Comparison of ENCODE assay signal across 1 cellular context in the genomic region with DNA sequence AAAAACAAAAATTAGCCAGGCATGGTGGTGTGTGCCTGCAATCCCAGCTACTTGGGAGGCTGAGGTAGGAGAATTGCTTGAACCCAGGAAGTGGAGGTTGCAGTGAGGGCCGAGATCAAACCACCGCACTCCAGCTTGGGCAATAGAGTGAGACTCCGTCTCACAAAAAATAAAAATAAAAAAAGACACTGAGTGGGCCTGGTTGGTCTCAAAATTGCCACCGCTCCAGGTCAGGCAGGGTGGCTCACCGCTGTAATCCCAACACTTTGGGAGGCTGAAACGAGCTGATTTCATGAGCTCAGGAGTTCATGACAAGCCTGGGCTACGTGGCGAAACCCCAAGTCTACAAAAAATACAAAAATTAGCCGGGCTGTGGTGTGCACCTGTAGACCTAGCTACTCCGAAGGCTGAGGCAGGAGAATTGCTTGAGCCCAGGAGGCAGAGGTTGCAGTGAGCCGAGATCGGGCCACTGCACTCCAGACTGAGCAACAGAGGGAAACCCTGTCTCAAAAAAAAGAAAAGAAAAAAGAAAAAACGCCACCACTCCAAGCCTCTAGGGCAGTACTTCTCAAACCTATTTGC.
TF ChIP-seq lines count a peak whose summit lies in the region.

No MANE protein-coding gene starts in this region.

TF ChIP-seq in IMR-90, 13 proteins besides CTCF, POLR2A, EP300 and RAD21 (continued from another document):
- TF ChIP-seq USF2 (IDR thresholded peaks at IDR 0.05; ENCODE audit: low read depth, low read length) (no peak), NFE2L2 (IDR thresholded peaks at IDR 0.05; ENCODE audit: low read depth, low read length) (no peak), MAFK (IDR thresholded peaks at IDR 0.05; ENCODE audit: low read depth, low read length) (no peak), CEBPB (IDR thresholded peaks at IDR 0.05; ENCODE audit: low read depth, low read length) (no peak), MXI1 (IDR thresholded peaks at IDR 0.05; ENCODE audit: borderline replicate concordance, low read depth, low read length) (no peak), FOS (IDR thresholded peaks at IDR 0.05; ENCODE audit: low read depth, low read length) (no peak), SMC3 (IDR thresholded peaks at IDR 0.05; ENCODE audit: low read depth, low read length) (no peak)
- TF ChIP-seq, protein P1, sequence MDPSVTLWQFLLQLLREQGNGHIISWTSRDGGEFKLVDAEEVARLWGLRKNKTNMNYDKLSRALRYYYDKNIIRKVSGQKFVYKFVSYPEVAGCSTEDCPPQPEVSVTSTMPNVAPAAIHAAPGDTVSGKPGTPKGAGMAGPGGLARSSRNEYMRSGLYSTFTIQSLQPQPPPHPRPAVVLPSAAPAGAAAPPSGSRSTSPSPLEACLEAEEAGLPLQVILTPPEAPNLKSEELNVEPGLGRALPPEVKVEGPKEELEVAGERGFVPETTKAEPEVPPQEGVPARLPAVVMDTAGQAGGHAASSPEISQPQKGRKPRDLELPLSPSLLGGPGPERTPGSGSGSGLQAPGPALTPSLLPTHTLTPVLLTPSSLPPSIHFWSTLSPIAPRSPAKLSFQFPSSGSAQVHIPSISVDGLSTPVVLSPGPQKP (IDR thresholded peaks at IDR 0.05; ENCODE audit: borderline replicate concordance, low read depth, low read length): no peak
